ENCODE assay signal across 9 cellular contexts in the genomic region with DNA sequence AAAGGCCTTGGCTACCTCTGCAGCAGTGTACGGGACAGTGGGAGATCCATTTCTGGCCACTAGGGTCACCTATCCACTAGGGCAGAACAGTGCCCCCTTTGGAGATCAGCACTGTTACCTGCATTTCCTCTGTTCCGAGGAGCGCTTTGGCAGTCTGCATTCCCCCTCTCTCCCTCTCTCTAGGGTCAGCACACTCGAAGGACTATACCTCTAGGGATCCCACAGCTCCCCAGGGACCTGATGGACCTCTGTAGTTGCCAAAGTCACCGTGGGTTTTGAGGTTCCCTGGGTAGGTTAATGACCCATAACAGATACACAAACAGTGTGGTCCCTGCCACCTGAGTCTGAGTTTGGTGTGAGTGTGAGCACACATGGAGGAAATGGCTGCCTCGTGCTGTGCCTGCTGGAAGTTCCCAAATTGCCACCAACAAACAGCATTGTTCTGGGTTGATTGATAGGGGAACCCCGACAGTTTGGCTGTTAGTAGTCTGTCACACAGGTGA.
DNase-seq lines count a peak whose midpoint lies in the region; ATAC-seq, FAIRE-seq and TF ChIP-seq lines count a peak whose summit lies in the region.
"Had no signal": no experiment of that assay in that cellular context is flagged by ENCODE, and none has a peak within 500 bp of the region (broad histone marks: within the 10 kb centered on the region; RNA-seq: fewer than 3 reads in every experiment).

No MANE protein-coding gene starts in this region.

- no peak overlapping the region for H3K4me3 Mint-ChIP-seq in osteocyte (ENCODE audit: unreplicated experiment)

- H3K4me3 ChIP-seq in A549 (no peak overlapping the region), SK-N-SH (ENCODE audit: low read depth in 2 of 2, low read length in 1 of 2) (no peak overlapping the region)
- H3K4me3 ChIP-seq: K562 had no signal

- H3K27me3 Mint-ChIP-seq in osteocyte (ENCODE audit: unreplicated experiment) = no peaks in the 10 kb centered on the region

- POLR2A ChIA-PET in A549 (lab: Yijun Ruan, JAX) = no interaction called here
- POLR2A ChIA-PET in SK-N-SH (lab: Yijun Ruan, JAX) = no interaction called here

- no peak overlapping the region for H3K9ac ChIP-seq in SK-N-SH

- peaks cover 15% of the 10 kb centered on the region for H3K4me1 Mint-ChIP-seq in osteocyte (ENCODE audit: unreplicated experiment)

- no peak overlapping the region for H3K27ac ChIP-seq in A549
- H3K27ac ChIP-seq in SK-N-SH (ENCODE audit: low read depth in 2 of 2, low read length in 1 of 2) = no peak overlapping the region

- no peaks in the 10 kb centered on the region for H3K9me2 ChIP-seq in SK-N-SH

- H3K9me3 ChIP-seq in A549 = no peaks in the 10 kb centered on the region
- 0 out of 2 replicates have a peak, but pooled peaks cover 5% of the 10 kb centered on the region for H3K9me3 ChIP-seq in SK-N-SH

- H4K20me1 ChIP-seq in SK-N-SH (ENCODE audit: insufficient read depth) = no peaks in the 10 kb centered on the region

- TF ChIP-seq POLR2A in A549 (IDR thresholded peaks at IDR 0.05; ENCODE audit: low read length) = no peak

- H3K4me2 ChIP-seq in A549 = no peak overlapping the region
- no peak overlapping the region for H3K4me2 ChIP-seq in SK-N-SH

- H3K36me3 ChIP-seq in SK-N-SH (replicated peaks in 1 of 2; ENCODE audit: control insufficient read depth in 1 of 2, insufficient read depth in 2 of 2, low read length in 1 of 2) = no peaks in the 10 kb centered on the region

- H2AFZ ChIP-seq in SK-N-SH (ENCODE audit: low read depth) = 0 out of 2 replicates have a peak overlapping the region, but pooled peaks have one; percentile 47

- H3K4me1 ChIP-seq in A549 (no peaks in the 10 kb centered on the region; the same call in 2 of the 3 replicates), SK-N-SH (ENCODE audit: control insufficient read depth in 1 of 2, insufficient read depth in 2 of 2, low read depth in 1 of 2, low read length in 1 of 2) (peaks cover 0 to 13% of the 10 kb centered on the region in 2 experiments; a peak in 1 of 4 replicates)

- ATAC-seq in A549 (peak; percentile 39 to 77; a peak in 3 of 6 replicates), GM18907 (IDR thresholded peaks at IDR 0.05; ENCODE audit: unreplicated experiment) (peak; percentile 73), HG02885 (IDR thresholded peaks at IDR 0.05; ENCODE audit: poor library complexity, unreplicated experiment) (peak; percentile 54), GM19324 (IDR thresholded peaks at IDR 0.05; ENCODE audit: low FRiP score, unreplicated experiment) (no peak)
- ATAC-seq: K562 had no signal

- TF ChIP-seq CTCF in A549 (IDR thresholded peaks at IDR 0.05) (no peak), SK-N-SH (IDR thresholded peaks at IDR 0.05) (peak; percentile 27), osteocyte (IDR thresholded peaks at IDR 0.05) (no peak)

- WGBS in A549 (ENCODE audit: missing lambda C conversion rate) = 42% methylated on average over 7 of the region's 7 CpGs
- WGBS in SK-N-SH (ENCODE audit: low lambda C conversion rate) = 77% methylated on average over 7 of the region's 7 CpGs

- DNase-seq in A549 (ENCODE audit: low read depth in 1 of 2, low spot score in 1 of 2) = peak in 1 of 2 experiments; percentile 7
- DNase-seq in SK-N-SH = no peak
- DNase-seq in NCI-H187 treated with DMSO at 0.1 percent for 48 hours (lab: John Stamatoyannopoulos, UW) = no peak
- no peak for DNase-seq in stimulated activated naive CD4-positive, alpha-beta T cell (lab: John Stamatoyannopoulos, UW)
- no peak for DNase-seq in osteocyte (ENCODE audit: extremely low spot score, unreplicated experiment)

- no peak for TF ChIP-seq RAD21 in A549 (conservative IDR thresholded peaks at IDR 0.05 in 1 of 2, IDR thresholded peaks at IDR 0.05 in 1 of 2)
- TF ChIP-seq RAD21 in SK-N-SH (IDR thresholded peaks at IDR 0.05; ENCODE audit: low read length) = no peak

- no peaks in the 10 kb centered on the region for H3K79me2 ChIP-seq in SK-N-SH (ENCODE audit: insufficient read depth)

- peaks cover 10% of the 10 kb centered on the region for H3F3A ChIP-seq in SK-N-SH (replicated peaks; ENCODE audit: insufficient read depth)

- no peak overlapping the region for H3K27ac Mint-ChIP-seq in osteocyte (ENCODE audit: unreplicated experiment)

- CTCF ChIA-PET in A549 (lab: Yijun Ruan, JAX) (interaction anchor here (0.7 kb wide), 1 partner anchor 16 kb away, joined by 3 read pairs; no protein-coding TSS in a partner anchor), SK-N-SH (lab: Yijun Ruan, JAX) (interaction anchor here (1.0 to 2.2 kb wide), 4 partner anchors 8 to 20 kb away, joined by 3 to 8 read pairs (median 6); no protein-coding TSS in a partner anchor)

- no peaks in the 10 kb centered on the region for H3K27me3 ChIP-seq in SK-N-SH (ENCODE audit: insufficient read depth)

- peaks cover 12% of the 10 kb centered on the region for H3K9me3 Mint-ChIP-seq in osteocyte (ENCODE audit: unreplicated experiment)

- no peak for FAIRE-seq in A549 (lab: Jason Lieb, UNC)
- FAIRE-seq: K562 had no signal

- TF ChIP-seq EP300 in A549 (IDR thresholded peaks at IDR 0.05) (no peak), SK-N-SH (IDR thresholded peaks at IDR 0.05; ENCODE audit: borderline replicate concordance in 1 of 2, low read depth in 1 of 2, low read length in 1 of 2) (no peak)

- H3K36me3 Mint-ChIP-seq in osteocyte (ENCODE audit: unreplicated experiment) = peaks cover 4% of the 10 kb centered on the region

TF ChIP-seq in A549, 52 proteins besides CTCF, POLR2A, EP300 and RAD21:
- TF ChIP-seq HOXB13 (CRISPR knock-in tag; IDR thresholded peaks at IDR 0.05; ENCODE audit: low read depth) = no peak
- no peak for TF ChIP-seq RCOR1 (IDR thresholded peaks at IDR 0.05; ENCODE audit: low read depth, low read length)
- TF ChIP-seq, protein P1, sequence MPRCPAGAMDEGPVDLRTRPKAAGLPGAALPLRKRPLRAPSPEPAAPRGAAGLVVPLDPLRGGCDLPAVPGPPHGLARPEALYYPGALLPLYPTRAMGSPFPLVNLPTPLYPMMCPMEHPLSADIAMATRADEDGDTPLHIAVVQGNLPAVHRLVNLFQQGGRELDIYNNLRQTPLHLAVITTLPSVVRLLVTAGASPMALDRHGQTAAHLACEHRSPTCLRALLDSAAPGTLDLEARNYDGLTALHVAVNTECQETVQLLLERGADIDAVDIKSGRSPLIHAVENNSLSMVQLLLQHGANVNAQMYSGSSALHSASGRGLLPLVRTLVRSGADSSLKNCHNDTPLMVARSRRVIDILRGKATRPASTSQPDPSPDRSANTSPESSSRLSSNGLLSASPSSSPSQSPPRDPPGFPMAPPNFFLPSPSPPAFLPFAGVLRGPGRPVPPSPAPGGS (IDR thresholded peaks at IDR 0.05) = no peak
- TF ChIP-seq, protein P2, sequence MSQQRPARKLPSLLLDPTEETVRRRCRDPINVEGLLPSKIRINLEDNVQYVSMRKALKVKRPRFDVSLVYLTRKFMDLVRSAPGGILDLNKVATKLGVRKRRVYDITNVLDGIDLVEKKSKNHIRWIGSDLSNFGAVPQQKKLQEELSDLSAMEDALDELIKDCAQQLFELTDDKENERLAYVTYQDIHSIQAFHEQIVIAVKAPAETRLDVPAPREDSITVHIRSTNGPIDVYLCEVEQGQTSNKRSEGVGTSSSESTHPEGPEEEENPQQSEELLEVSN (IDR thresholded peaks at IDR 0.05; ENCODE audit: borderline replicate concordance, low read depth) = no peak
- no peak for TF ChIP-seq CHD2 (IDR thresholded peaks at IDR 0.05; ENCODE audit: low read length, partially characterized antibody)
- no peak for TF ChIP-seq POLR2AphosphoS2 (conservative IDR thresholded peaks at IDR 0.05; ENCODE audit: low read length)

TF ChIP-seq in SK-N-SH, 30 proteins besides CTCF, POLR2A, EP300 and RAD21 (continues in another document):
- no peak for TF ChIP-seq TCF12 (IDR thresholded peaks at IDR 0.05)
- no peak for TF ChIP-seq RXRA (IDR thresholded peaks at IDR 0.05; ENCODE audit: borderline replicate concordance, low read depth)
- TF ChIP-seq NRF1 (IDR thresholded peaks at IDR 0.05; ENCODE audit: low read depth, low read length) = no peak
- TF ChIP-seq, protein P3, sequence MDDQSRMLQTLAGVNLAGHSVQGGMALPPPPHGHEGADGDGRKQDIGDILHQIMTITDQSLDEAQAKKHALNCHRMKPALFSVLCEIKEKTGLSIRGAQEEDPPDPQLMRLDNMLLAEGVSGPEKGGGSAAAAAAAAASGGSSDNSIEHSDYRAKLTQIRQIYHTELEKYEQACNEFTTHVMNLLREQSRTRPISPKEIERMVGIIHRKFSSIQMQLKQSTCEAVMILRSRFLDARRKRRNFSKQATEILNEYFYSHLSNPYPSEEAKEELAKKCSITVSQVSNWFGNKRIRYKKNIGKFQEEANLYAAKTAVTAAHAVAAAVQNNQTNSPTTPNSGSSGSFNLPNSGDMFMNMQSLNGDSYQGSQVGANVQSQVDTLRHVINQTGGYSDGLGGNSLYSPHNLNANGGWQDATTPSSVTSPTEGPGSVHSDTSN (IDR thresholded peaks at IDR 0.05) = no peak
- TF ChIP-seq, protein P4, sequence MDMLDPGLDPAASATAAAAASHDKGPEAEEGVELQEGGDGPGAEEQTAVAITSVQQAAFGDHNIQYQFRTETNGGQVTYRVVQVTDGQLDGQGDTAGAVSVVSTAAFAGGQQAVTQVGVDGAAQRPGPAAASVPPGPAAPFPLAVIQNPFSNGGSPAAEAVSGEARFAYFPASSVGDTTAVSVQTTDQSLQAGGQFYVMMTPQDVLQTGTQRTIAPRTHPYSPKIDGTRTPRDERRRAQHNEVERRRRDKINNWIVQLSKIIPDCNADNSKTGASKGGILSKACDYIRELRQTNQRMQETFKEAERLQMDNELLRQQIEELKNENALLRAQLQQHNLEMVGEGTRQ (IDR thresholded peaks at IDR 0.05; ENCODE audit: borderline replicate concordance, low read depth, low read length) = no peak
- no peak for TF ChIP-seq CHD2 (IDR thresholded peaks at IDR 0.05; ENCODE audit: low read length, partially characterized antibody)
- no peak for TF ChIP-seq JUND (IDR thresholded peaks at IDR 0.05)
- no peak for TF ChIP-seq FOXJ3 (CRISPR knock-in tag; IDR thresholded peaks at IDR 0.05)
- TF ChIP-seq MAX (IDR thresholded peaks at IDR 0.05; ENCODE audit: low read depth) = no peak

Comparison
In these comparisons a context has a peak if more than half of its experiments do, and no peak if none do; other contexts are left out.
1. Of the 12 proteins assayed by ChIP-seq in both A549 and SK-N-SH: peak only in A549: none; only in SK-N-SH: CTCF; in both: none; in neither: 11.